Comparison of ENCODE assay signal across 7 cellular contexts in the genomic region with DNA sequence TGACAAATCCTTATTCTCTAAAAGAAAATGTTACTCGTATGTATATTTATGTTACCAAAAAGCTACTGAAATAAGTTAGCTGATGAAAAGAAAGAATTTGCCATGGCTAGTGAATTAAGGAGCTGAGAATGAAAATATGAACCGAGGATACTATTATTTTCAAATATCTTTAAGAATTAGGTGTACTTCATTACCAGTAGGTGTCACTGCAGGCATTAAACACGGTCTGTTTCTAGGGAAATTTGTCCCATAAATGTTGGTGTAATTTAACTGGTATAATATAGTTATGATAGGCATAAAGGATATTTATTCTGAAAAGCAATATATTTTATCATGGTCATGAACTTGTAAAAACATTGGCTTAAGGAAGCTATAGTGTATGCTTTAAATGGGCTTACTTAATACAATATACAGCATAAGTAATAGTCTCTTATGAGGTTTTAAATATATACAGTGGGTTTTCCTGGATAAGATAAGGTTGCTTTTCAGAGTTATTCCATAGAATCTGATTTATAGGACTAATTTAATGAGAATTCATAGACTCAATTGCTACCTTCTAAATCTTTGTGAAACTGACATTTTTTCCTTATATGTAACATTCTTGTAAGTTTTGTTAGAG.
DNase-seq lines count a peak whose midpoint lies in the region; ATAC-seq and TF ChIP-seq lines count a peak whose summit lies in the region.

No MANE protein-coding gene starts in this region.

- peak; percentile 12 for DNase-seq in NCI-H2029 treated with DMSO at 0.1 percent for 48 hours (lab: John Stamatoyannopoulos, UW)
- no peak for DNase-seq in ascending aorta (ENCODE audit: low spot score in 2 of 2)
- DNase-seq in inferior parietal cortex (ENCODE audit: extremely low spot score), result peak; percentile 59
- DNase-seq in upper lobe of left lung, result no peak

- TF ChIP-seq EP300 in upper lobe of left lung (IDR thresholded peaks at IDR 0.05), result no peak

- H3K27ac ChIP-seq in ascending aorta (no peak overlapping the region), upper lobe of left lung (no peak overlapping the region)

- peak in 1 of 2 donors; percentile 63 for ATAC-seq in upper lobe of left lung (ENCODE audit: low FRiP score in 2 of 2)
- no peak for ATAC-seq in HG03342 (IDR thresholded peaks at IDR 0.05; ENCODE audit: unreplicated experiment)
- ATAC-seq in HG03354 (IDR thresholded peaks at IDR 0.05; ENCODE audit: poor library complexity, severe bottlenecking, unreplicated experiment), result no peak

- TF ChIP-seq CTCF in GM12874 (IDR thresholded peaks at IDR 0.05; ENCODE audit: insufficient read depth, low read depth, low read length), result peak; percentile 22; the same call in 1 of the 2 replicates
- peak; percentile 36 to 62 (median 45) for TF ChIP-seq CTCF in ascending aorta (IDR thresholded peaks at IDR 0.05)
- peak in 4 of 6 experiments; percentile 36 to 45 (median 42) for TF ChIP-seq CTCF in upper lobe of left lung (IDR thresholded peaks at IDR 0.05)

- no peaks in the 10 kb centered on the region for H3K27me3 ChIP-seq in ascending aorta
- H3K27me3 ChIP-seq in upper lobe of left lung, result no peaks in the 10 kb centered on the region

- H3K4me1 ChIP-seq in ascending aorta (no peaks in the 10 kb centered on the region), upper lobe of left lung (no peaks in the 10 kb centered on the region)

- H3K36me3 ChIP-seq in ascending aorta (no peaks in the 10 kb centered on the region), upper lobe of left lung (no peaks in the 10 kb centered on the region)

- intact Hi-C loops in ascending aorta (cut with DNase I), result loop anchor here (5.0 to 10.0 kb wide), 3 partner anchors 75 to 1413 kb away; no protein-coding TSS in a partner anchor

- 11 to 13% methylated on average over 3 of the region's 3 CpGs for WGBS in upper lobe of left lung, 2 donors

- TF ChIP-seq POLR2A in upper lobe of left lung (IDR thresholded peaks at IDR 0.05), result no peak

- no peak overlapping the region for H3K4me3 ChIP-seq in ascending aorta
- H3K4me3 ChIP-seq in upper lobe of left lung, result no peak overlapping the region

- H3K9me3 ChIP-seq in ascending aorta (no peaks in the 10 kb centered on the region), upper lobe of left lung (no peaks in the 10 kb centered on the region)

Comparison
In these comparisons a context has a peak if more than half of its experiments do, and no peak if none do; other contexts are left out.
1. DNase-seq: peak in NCI-H2029 treated with DMSO at 0.1 percent for 48 hours (single experiment) and inferior parietal cortex (single experiment); none in ascending aorta (0 of 2) and upper lobe of left lung (0 of 2).
2. Peak in every context shown above with its lines, with median percentiles within 50 percentile points of each other: CTCF ChIP-seq.